ENCODE assay signal across 8 cellular contexts in the genomic region with DNA sequence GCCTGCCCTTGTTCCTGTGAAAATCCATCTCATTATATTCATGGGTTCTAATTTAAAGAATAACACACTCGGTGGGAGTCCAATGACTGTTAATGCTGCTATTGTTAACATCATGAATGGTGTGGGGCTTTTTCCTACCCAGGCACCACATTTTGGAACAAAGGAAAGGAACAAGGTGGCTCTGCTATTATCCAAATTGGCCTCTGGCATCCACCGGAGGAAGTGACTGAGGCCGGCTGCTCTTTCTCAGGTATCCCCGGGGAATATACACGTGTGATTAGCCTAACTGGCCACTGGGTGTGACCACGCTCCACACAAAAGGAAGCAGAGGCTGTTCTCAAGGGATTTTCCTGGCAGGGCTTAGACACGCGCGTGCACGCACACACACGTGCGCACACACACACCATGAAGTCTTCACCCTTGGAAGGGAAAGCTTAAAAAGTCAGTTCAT.
DNase-seq lines count a peak whose midpoint lies in the region; ATAC-seq and TF ChIP-seq lines count a peak whose summit lies in the region.

No MANE protein-coding gene starts in this region.

- no peaks in the 10 kb centered on the region for H3K27me3 ChIP-seq in upper lobe of left lung

- H3K4me3 ChIP-seq in upper lobe of left lung: no peak overlapping the region

- ATAC-seq in SK-N-SH treated with all-trans-retinoic acid at 6 μM for 48 hours (peak; percentile 25; the same call in 1 of the 3 replicates), upper lobe of left lung (ENCODE audit: low FRiP score in 2 of 2) (peak in 1 of 2 donors; percentile 37), GM21786 (IDR thresholded peaks at IDR 0.05; ENCODE audit: unreplicated experiment) (no peak)

- H3K36me3 ChIP-seq in upper lobe of left lung: no peaks in the 10 kb centered on the region

- TF ChIP-seq POLR2A in upper lobe of left lung (IDR thresholded peaks at IDR 0.05): no peak

- WGBS in upper lobe of left lung, 2 donors: 46 to 53% methylated on average over 3 to 12 of the region's 12 CpGs

- peak in 2 of 6 experiments; percentile 21 to 32 for TF ChIP-seq CTCF in upper lobe of left lung (IDR thresholded peaks at IDR 0.05)

- peak; percentile 32 for DNase-seq in NCI-H2029 (lab: John Stamatoyannopoulos, UW)
- DNase-seq in NCI-H2029 treated with DMSO at 0.1 percent for 48 hours (lab: John Stamatoyannopoulos, UW): no peak
- peak; percentile 64 for DNase-seq in iPS-NIHi7 (ENCODE audit: extremely low spot score)
- DNase-seq in upper lobe of left lung: peak; percentile 26 to 44
- DNase-seq in stimulated activated CD4-positive, alpha-beta T cell treated with anti-CD3 and anti-CD28 coated beads, Interleukin-4, amount 100 ng/mL, for 1 hour: no peak
- no peak for DNase-seq in KG1 (lab: John Stamatoyannopoulos, UW)

- H3K9me3 ChIP-seq in upper lobe of left lung: no peaks in the 10 kb centered on the region

- no peak overlapping the region for H3K27ac ChIP-seq in upper lobe of left lung

- TF ChIP-seq EP300 in upper lobe of left lung (IDR thresholded peaks at IDR 0.05): no peak

- no peaks in the 10 kb centered on the region for H3K4me1 ChIP-seq in upper lobe of left lung

TF ChIP-seq in SK-N-SH treated with all-trans-retinoic acid at 6 μM for 48 hours, 23 proteins besides CTCF, POLR2A, EP300 and RAD21:
- TF ChIP-seq GLIS3 (CRISPR knock-in tag; IDR thresholded peaks at IDR 0.05) (no peak), CSDC2 (CRISPR knock-in tag; IDR thresholded peaks at IDR 0.05) (no peak), ISL1 (CRISPR knock-in tag; IDR thresholded peaks at IDR 0.05) (no peak), ZC3H10 (CRISPR knock-in tag; IDR thresholded peaks at IDR 0.05) (no peak), OSR1 (CRISPR knock-in tag; IDR thresholded peaks at IDR 0.05) (no peak), ZFP3 (CRISPR knock-in tag; IDR thresholded peaks at IDR 0.05) (no peak), ZNF8 (CRISPR knock-in tag; IDR thresholded peaks at IDR 0.05) (no peak), ZNF70 (CRISPR knock-in tag; IDR thresholded peaks at IDR 0.05) (no peak), ARNTL (CRISPR knock-in tag; IDR thresholded peaks at IDR 0.05; ENCODE audit: borderline replicate concordance, low read depth) (no peak), SNAI2 (CRISPR knock-in tag; IDR thresholded peaks at IDR 0.05) (no peak), TOX (CRISPR knock-in tag; IDR thresholded peaks at IDR 0.05; ENCODE audit: borderline replicate concordance) (no peak), PATZ1 (CRISPR knock-in tag; IDR thresholded peaks at IDR 0.05; ENCODE audit: borderline replicate concordance) (no peak)
- TF ChIP-seq, protein P1, sequence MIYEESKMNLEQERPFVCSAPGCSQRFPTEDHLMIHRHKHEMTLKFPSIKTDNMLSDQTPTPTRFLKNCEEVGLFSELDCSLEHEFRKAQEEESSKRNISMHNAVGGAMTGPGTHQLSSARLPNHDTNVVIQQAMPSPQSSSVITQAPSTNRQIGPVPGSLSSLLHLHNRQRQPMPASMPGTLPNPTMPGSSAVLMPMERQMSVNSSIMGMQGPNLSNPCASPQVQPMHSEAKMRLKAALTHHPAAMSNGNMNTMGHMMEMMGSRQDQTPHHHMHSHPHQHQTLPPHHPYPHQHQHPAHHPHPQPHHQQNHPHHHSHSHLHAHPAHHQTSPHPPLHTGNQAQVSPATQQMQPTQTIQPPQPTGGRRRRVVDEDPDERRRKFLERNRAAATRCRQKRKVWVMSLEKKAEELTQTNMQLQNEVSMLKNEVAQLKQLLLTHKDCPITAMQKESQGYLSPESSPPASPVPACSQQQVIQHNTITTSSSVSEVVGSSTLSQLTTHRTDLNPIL (CRISPR knock-in tag; IDR thresholded peaks at IDR 0.05; ENCODE audit: low read depth): no peak
- TF ChIP-seq, protein P2, sequence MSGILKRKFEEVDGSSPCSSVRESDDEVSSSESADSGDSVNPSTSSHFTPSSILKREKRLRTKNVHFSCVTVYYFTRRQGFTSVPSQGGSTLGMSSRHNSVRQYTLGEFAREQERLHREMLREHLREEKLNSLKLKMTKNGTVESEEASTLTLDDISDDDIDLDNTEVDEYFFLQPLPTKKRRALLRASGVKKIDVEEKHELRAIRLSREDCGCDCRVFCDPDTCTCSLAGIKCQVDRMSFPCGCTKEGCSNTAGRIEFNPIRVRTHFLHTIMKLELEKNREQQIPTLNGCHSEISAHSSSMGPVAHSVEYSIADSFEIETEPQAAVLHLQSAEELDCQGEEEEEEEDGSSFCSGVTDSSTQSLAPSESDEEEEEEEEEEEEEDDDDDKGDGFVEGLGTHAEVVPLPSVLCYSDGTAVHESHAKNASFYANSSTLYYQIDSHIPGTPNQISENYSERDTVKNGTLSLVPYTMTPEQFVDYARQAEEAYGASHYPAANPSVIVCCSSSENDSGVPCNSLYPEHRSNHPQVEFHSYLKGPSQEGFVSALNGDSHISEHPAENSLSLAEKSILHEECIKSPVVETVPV (CRISPR knock-in tag; IDR thresholded peaks at IDR 0.05): no peak
- TF ChIP-seq, protein P3, sequence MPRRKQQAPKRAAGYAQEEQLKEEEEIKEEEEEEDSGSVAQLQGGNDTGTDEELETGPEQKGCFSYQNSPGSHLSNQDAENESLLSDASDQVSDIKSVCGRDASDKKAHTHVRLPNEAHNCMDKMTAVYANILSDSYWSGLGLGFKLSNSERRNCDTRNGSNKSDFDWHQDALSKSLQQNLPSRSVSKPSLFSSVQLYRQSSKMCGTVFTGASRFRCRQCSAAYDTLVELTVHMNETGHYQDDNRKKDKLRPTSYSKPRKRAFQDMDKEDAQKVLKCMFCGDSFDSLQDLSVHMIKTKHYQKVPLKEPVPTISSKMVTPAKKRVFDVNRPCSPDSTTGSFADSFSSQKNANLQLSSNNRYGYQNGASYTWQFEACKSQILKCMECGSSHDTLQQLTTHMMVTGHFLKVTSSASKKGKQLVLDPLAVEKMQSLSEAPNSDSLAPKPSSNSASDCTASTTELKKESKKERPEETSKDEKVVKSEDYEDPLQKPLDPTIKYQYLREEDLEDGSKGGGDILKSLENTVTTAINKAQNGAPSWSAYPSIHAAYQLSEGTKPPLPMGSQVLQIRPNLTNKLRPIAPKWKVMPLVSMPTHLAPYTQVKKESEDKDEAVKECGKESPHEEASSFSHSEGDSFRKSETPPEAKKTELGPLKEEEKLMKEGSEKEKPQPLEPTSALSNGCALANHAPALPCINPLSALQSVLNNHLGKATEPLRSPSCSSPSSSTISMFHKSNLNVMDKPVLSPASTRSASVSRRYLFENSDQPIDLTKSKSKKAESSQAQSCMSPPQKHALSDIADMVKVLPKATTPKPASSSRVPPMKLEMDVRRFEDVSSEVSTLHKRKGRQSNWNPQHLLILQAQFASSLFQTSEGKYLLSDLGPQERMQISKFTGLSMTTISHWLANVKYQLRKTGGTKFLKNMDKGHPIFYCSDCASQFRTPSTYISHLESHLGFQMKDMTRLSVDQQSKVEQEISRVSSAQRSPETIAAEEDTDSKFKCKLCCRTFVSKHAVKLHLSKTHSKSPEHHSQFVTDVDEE (CRISPR knock-in tag; IDR thresholded peaks at IDR 0.05): no peak
- TF ChIP-seq, protein P4, sequence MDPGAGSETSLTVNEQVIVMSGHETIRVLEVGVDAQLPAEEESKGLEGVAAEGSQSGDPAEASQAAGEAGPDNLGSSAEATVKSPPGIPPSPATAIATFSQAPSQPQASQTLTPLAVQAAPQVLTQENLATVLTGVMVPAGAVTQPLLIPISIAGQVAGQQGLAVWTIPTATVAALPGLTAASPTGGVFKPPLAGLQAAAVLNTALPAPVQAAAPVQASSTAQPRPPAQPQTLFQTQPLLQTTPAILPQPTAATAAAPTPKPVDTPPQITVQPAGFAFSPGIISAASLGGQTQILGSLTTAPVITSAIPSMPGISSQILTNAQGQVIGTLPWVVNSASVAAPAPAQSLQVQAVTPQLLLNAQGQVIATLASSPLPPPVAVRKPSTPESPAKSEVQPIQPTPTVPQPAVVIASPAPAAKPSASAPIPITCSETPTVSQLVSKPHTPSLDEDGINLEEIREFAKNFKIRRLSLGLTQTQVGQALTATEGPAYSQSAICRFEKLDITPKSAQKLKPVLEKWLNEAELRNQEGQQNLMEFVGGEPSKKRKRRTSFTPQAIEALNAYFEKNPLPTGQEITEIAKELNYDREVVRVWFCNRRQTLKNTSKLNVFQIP (CRISPR knock-in tag; IDR thresholded peaks at IDR 0.05; ENCODE audit: borderline replicate concordance, low read depth): no peak

Comparison
In these comparisons a context has a peak if more than half of its experiments do, and no peak if none do; other contexts are left out.
1. DNase-seq: peak in NCI-H2029 (single experiment), iPS-NIHi7 (single experiment) and upper lobe of left lung (2 of 2); none in NCI-H2029 treated with DMSO at 0.1 percent for 48 hours (single experiment), stimulated activated CD4-positive, alpha-beta T cell treated with anti-CD3 and anti-CD28 coated beads, Interleukin-4, amount 100 ng/mL, for 1 hour (single experiment) and KG1 (single experiment).